In the genomic region with DNA sequence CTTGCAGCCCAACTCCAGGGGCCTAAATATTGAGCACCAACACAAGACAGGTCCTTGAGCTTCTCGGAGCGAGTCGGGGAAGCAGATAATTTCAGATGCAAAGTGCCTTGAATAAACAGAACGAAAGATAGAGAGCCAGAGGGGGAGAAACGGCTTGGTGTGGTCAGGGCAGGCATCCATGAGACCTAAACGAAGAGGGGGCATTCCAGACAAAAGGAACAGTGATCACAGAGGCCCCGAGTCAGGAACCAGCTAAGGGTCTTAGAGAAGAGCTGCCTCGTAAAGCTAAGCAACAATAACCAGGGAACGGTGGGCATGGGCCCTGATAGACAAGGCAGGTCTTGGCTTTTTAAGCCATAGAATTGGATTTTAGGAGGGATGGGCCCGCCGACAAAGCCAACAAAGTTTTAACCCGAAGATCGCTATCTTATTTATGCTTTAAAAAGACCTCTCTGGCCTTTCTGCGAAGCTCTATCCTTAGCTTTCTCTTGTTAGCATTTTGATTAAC, we compare ENCODE assay signal across 8 cellular contexts. TPM values are rescaled to one million over a fixed set of nuclear protein-coding genes. Genes with fewer than 3 reads are reported as not detected.
DNase-seq lines count a peak whose midpoint lies in the region; ATAC-seq and TF ChIP-seq lines count a peak whose summit lies in the region.

No MANE protein-coding gene starts in this region.

- H3K36me3 ChIP-seq in endocrine pancreas (ENCODE audit: control insufficient read depth, insufficient read depth, low read length) = peaks cover 8% of the 10 kb centered on the region

- peak; percentile 5 for ATAC-seq in GM18909 (IDR thresholded peaks at IDR 0.05; ENCODE audit: poor library complexity, unreplicated experiment)
- no peak for ATAC-seq in HG02870 (IDR thresholded peaks at IDR 0.05; ENCODE audit: unreplicated experiment)

- no peaks in the 10 kb centered on the region for H3K9me3 ChIP-seq in endocrine pancreas (ENCODE audit: control insufficient read depth, low read length)

- DNase-seq in NCI-H526 treated with DMSO at 0.1 percent for 48 hours (lab: John Stamatoyannopoulos, UW) (peak; percentile 51), progenitor cell of endocrine pancreas (ENCODE audit: low spot score, unreplicated experiment) (no peak), mesenteric fat pad (ENCODE audit: low spot score) (no peak), NCI-H2081 (lab: John Stamatoyannopoulos, UW) (no peak), CD1c-positive myeloid dendritic cell (ENCODE audit: extremely low spot score) (no peak)

- no peaks in the 10 kb centered on the region for H3K4me1 ChIP-seq in endocrine pancreas (ENCODE audit: control insufficient read depth, insufficient read depth, low read length)

- no peaks in the 10 kb centered on the region for H3K9me3 Mint-ChIP-seq in progenitor cell of endocrine pancreas (ENCODE audit: low read depth)

- H3K4me3 ChIP-seq in endocrine pancreas (ENCODE audit: control insufficient read depth, insufficient read depth, low read length) = peak overlapping the region; percentile 46

- peak overlapping the region; percentile 84 for H3K4me3 Mint-ChIP-seq in progenitor cell of endocrine pancreas (ENCODE audit: low read depth)

- H3K27ac Mint-ChIP-seq in progenitor cell of endocrine pancreas = no peak overlapping the region

- peaks cover 18% of the 10 kb centered on the region for H3K4me1 Mint-ChIP-seq in progenitor cell of endocrine pancreas (ENCODE audit: low read depth)

- TF ChIP-seq CTCF in progenitor cell of endocrine pancreas (IDR thresholded peaks at IDR 0.05; ENCODE audit: unreplicated experiment) = no peak

- peak overlapping the region; percentile 71 for H3K9ac ChIP-seq in endocrine pancreas (ENCODE audit: control insufficient read depth, insufficient read depth, low read length)

- peaks cover 4% of the 10 kb centered on the region for H3K27me3 Mint-ChIP-seq in progenitor cell of endocrine pancreas

- peaks cover 34% of the 10 kb centered on the region for H3K36me3 Mint-ChIP-seq in progenitor cell of endocrine pancreas (ENCODE audit: insufficient read depth)

- H3K27me3 ChIP-seq in endocrine pancreas (ENCODE audit: control insufficient read depth, insufficient read depth, low read length) = no peaks in the 10 kb centered on the region

RNA-seq across cellular contexts. Expression of a gene that starts 0.4 kb away (rescaled TPM):
- 11.7 and 11.8 TPM in 2 replicates for total RNA-seq in progenitor cell of endocrine pancreas
- 66.9 TPM for total RNA-seq in mesenteric fat pad

RNA-seq across cellular contexts. Expression of a gene that starts 14.9 kb away (rescaled TPM):
- total RNA-seq in progenitor cell of endocrine pancreas (62.5 and 66.6 TPM in 2 replicates), mesenteric fat pad (20.4 TPM)

RNA-seq across cellular contexts. Expression of a gene that starts 38.3 kb away (rescaled TPM):
- total RNA-seq in progenitor cell of endocrine pancreas = 174 and 187 TPM in 2 replicates
- 154 TPM for total RNA-seq in mesenteric fat pad
